In the genomic region with DNA sequence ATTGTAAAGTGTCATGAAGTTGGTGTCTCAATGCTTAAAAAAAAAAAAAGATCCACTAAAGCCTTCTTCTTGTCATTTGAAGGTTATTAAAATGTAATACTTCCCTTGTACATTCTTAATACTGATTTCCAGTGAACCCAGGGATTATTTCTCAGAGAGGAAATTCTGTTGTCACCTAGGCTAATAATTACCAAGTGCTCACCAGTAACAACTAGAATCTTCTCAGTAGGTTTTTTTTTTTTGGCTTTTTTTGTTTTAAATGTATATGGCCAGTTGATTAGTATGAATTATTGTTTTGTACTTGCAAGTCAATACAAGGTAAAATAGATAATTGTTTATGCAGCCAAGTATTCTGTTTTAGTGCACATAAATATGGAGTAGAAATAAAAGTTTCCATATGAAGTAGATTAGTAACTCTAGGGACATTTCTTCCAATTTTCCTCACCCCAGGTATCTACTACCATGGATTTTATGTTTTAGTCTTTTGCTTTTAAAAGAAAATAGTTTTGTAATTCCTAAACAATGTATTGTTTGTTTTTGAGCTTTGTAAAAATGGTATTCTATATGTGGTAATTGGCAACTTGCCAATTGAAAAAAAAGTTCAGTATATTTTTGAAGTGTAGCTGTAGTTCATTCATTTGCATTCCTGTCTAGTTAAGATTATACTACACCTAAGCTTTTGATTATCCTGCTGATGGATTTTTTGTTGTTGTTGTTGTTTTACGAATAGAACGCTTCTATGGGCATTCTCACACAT, we compare ENCODE assay signal across 1 cellular context.
A peak's percentile ranks its signal among the peaks of the same experiment; 100 is the strongest.
TF ChIP-seq lines count a peak whose summit lies in the region.

No MANE protein-coding gene starts in this region.

TF ChIP-seq in HEK293, 187 proteins besides CTCF, POLR2A, EP300 and RAD21 (continued from another document and continues in another):
- TF ChIP-seq PRDM4 (tag by site-specific recombination; IDR thresholded peaks at IDR 0.05) (no peak), KLF7 (tag by site-specific recombination; IDR thresholded peaks at IDR 0.05; ENCODE audit: borderline replicate concordance) (no peak), ZNF341 (tag by site-specific recombination; IDR thresholded peaks at IDR 0.05; ENCODE audit: low read depth) (no peak), ZBTB49 (tag by site-specific recombination; IDR thresholded peaks at IDR 0.05; ENCODE audit: low read depth) (no peak), ZNF404 (tag by site-specific recombination; IDR thresholded peaks at IDR 0.05) (no peak), PRDM6 (tag by site-specific recombination; IDR thresholded peaks at IDR 0.05) (peak; percentile 96), ZFP41 (tag by site-specific recombination; IDR thresholded peaks at IDR 0.05; ENCODE audit: borderline replicate concordance) (no peak), ZNF155 (tag by site-specific recombination; IDR thresholded peaks at IDR 0.05) (no peak), EGR2 (tag by site-specific recombination; IDR thresholded peaks at IDR 0.05; ENCODE audit: low read depth) (no peak), IKZF3 (tag by site-specific recombination; IDR thresholded peaks at IDR 0.05) (0 out of 2 replicates have a peak, but pooled peaks have one; percentile 27), ZNF670 (tag by site-specific recombination; IDR thresholded peaks at IDR 0.05; ENCODE audit: low read depth) (no peak), ZNF274 (IDR thresholded peaks at IDR 0.05; ENCODE audit: low read length) (no peak), ZNF274 (tag by site-specific recombination; IDR thresholded peaks at IDR 0.05; ENCODE audit: borderline replicate concordance) (no peak), HOXA7 (CRISPR knock-in tag; IDR thresholded peaks at IDR 0.05; ENCODE audit: borderline replicate concordance) (no peak), ZNF600 (tag by site-specific recombination; IDR thresholded peaks at IDR 0.05) (no peak), OVOL3 (tag by site-specific recombination; IDR thresholded peaks at IDR 0.05) (no peak; the same call in 1 of the 2 replicates), ZNF157 (tag by site-specific recombination; IDR thresholded peaks at IDR 0.05) (no peak), WT1 (tag by site-specific recombination; IDR thresholded peaks at IDR 0.05) (no peak), ZNF23 (tag by site-specific recombination; IDR thresholded peaks at IDR 0.05; ENCODE audit: borderline replicate concordance) (no peak), ZNF843 (tag by site-specific recombination; IDR thresholded peaks at IDR 0.05) (no peak), ZNF146 (tag by site-specific recombination; IDR thresholded peaks at IDR 0.05) (no peak), ZSCAN23 (tag by site-specific recombination; IDR thresholded peaks at IDR 0.05) (no peak), ZNF654 (tag by site-specific recombination; IDR thresholded peaks at IDR 0.05; ENCODE audit: low read depth) (no peak), ZNF660 (tag by site-specific recombination; IDR thresholded peaks at IDR 0.05) (peak; percentile 88), BCL11A (tag by site-specific recombination; IDR thresholded peaks at IDR 0.05; ENCODE audit: low read depth) (no peak), ZNF548 (tag by site-specific recombination; IDR thresholded peaks at IDR 0.05) (no peak), ZNF521 (tag by site-specific recombination; IDR thresholded peaks at IDR 0.05) (no peak), ZNF350 (tag by site-specific recombination; IDR thresholded peaks at IDR 0.05) (no peak; the same call in 1 of the 2 replicates), ZNF433 (tag by site-specific recombination; IDR thresholded peaks at IDR 0.05; ENCODE audit: low read depth) (no peak), ZNF549 (tag by site-specific recombination; IDR thresholded peaks at IDR 0.05) (peak; percentile 74), ZNF423 (tag by site-specific recombination; IDR thresholded peaks at IDR 0.05) (0 out of 2 replicates have a peak, but pooled peaks have one; percentile 13), ZNF394 (tag by site-specific recombination; IDR thresholded peaks at IDR 0.05; ENCODE audit: borderline replicate concordance) (no peak; the same call in 1 of the 2 replicates), ZNF596 (tag by site-specific recombination; IDR thresholded peaks at IDR 0.05) (no peak), ZNF221 (tag by site-specific recombination; IDR thresholded peaks at IDR 0.05; ENCODE audit: borderline replicate concordance) (peak; percentile 50; the same call in 1 of the 2 replicates), SCRT1 (tag by site-specific recombination; IDR thresholded peaks at IDR 0.05; ENCODE audit: borderline replicate concordance) (no peak), ZNF776 (tag by site-specific recombination; IDR thresholded peaks at IDR 0.05; ENCODE audit: borderline replicate concordance) (no peak; the same call in 1 of the 2 replicates), GLI2 (tag by site-specific recombination; IDR thresholded peaks at IDR 0.05; ENCODE audit: borderline replicate concordance, low read depth) (0 out of 2 replicates have a peak, but pooled peaks have one; percentile 46), ZNF747 (tag by site-specific recombination; IDR thresholded peaks at IDR 0.05) (no peak), TCF7L2 (IDR thresholded peaks at IDR 0.05; ENCODE audit: borderline replicate concordance, low read depth, low read length) (no peak), HOXC10 (CRISPR knock-in tag; IDR thresholded peaks at IDR 0.05) (no peak), HIC1 (tag by site-specific recombination; IDR thresholded peaks at IDR 0.05) (no peak), ZSCAN30 (tag by site-specific recombination; IDR thresholded peaks at IDR 0.05) (no peak)
- TF ChIP-seq, protein P1, sequence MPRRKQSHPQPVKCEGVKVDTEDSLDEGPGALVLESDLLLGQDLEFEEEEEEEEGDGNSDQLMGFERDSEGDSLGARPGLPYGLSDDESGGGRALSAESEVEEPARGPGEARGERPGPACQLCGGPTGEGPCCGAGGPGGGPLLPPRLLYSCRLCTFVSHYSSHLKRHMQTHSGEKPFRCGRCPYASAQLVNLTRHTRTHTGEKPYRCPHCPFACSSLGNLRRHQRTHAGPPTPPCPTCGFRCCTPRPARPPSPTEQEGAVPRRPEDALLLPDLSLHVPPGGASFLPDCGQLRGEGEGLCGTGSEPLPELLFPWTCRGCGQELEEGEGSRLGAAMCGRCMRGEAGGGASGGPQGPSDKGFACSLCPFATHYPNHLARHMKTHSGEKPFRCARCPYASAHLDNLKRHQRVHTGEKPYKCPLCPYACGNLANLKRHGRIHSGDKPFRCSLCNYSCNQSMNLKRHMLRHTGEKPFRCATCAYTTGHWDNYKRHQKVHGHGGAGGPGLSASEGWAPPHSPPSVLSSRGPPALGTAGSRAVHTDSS (tag by site-specific recombination; IDR thresholded peaks at IDR 0.05) = peak; percentile 32; the same call in 1 of the 2 replicates
- TF ChIP-seq, protein P2, sequence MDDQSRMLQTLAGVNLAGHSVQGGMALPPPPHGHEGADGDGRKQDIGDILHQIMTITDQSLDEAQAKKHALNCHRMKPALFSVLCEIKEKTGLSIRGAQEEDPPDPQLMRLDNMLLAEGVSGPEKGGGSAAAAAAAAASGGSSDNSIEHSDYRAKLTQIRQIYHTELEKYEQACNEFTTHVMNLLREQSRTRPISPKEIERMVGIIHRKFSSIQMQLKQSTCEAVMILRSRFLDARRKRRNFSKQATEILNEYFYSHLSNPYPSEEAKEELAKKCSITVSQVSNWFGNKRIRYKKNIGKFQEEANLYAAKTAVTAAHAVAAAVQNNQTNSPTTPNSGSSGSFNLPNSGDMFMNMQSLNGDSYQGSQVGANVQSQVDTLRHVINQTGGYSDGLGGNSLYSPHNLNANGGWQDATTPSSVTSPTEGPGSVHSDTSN (CRISPR knock-in tag; IDR thresholded peaks at IDR 0.05) = no peak
- TF ChIP-seq, protein P3, sequence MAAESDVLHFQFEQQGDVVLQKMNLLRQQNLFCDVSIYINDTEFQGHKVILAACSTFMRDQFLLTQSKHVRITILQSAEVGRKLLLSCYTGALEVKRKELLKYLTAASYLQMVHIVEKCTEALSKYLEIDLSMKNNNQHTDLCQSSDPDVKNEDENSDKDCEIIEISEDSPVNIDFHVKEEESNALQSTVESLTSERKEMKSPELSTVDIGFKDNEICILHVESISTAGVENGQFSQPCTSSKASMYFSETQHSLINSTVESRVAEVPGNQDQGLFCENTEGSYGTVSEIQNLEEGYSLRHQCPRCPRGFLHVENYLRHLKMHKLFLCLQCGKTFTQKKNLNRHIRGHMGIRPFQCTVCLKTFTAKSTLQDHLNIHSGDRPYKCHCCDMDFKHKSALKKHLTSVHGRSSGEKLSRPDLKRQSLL (tag by site-specific recombination; IDR thresholded peaks at IDR 0.05) = peak; percentile 30; the same call in 1 of the 2 replicates
- TF ChIP-seq, protein P4, sequence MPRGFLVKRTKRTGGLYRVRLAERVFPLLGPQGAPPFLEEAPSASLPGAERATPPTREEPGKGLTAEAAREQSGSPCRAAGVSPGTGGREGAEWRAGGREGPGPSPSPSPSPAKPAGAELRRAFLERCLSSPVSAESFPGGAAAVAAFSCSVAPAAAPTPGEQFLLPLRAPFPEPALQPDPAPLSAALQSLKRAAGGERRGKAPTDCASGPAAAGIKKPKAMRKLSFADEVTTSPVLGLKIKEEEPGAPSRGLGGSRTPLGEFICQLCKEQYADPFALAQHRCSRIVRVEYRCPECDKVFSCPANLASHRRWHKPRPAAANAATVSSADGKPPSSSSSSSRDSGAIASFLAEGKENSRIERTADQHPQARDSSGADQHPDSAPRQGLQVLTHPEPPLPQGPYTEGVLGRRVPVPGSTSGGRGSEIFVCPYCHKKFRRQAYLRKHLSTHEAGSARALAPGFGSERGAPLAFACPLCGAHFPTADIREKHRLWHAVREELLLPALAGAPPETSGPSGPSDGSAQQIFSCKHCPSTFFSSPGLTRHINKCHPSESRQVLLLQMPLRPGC (tag by site-specific recombination; IDR thresholded peaks at IDR 0.05) = no peak
- TF ChIP-seq, protein P5, sequence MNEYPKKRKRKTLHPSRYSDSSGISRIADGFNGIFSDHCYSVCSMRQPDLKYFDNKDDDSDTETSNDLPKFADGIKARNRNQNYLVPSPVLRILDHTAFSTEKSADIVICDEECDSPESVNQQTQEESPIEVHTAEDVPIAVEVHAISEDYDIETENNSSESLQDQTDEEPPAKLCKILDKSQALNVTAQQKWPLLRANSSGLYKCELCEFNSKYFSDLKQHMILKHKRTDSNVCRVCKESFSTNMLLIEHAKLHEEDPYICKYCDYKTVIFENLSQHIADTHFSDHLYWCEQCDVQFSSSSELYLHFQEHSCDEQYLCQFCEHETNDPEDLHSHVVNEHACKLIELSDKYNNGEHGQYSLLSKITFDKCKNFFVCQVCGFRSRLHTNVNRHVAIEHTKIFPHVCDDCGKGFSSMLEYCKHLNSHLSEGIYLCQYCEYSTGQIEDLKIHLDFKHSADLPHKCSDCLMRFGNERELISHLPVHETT (tag by site-specific recombination; IDR thresholded peaks at IDR 0.05) = 0 out of 2 replicates have a peak, but pooled peaks have one; percentile 46
